In the genomic region with DNA sequence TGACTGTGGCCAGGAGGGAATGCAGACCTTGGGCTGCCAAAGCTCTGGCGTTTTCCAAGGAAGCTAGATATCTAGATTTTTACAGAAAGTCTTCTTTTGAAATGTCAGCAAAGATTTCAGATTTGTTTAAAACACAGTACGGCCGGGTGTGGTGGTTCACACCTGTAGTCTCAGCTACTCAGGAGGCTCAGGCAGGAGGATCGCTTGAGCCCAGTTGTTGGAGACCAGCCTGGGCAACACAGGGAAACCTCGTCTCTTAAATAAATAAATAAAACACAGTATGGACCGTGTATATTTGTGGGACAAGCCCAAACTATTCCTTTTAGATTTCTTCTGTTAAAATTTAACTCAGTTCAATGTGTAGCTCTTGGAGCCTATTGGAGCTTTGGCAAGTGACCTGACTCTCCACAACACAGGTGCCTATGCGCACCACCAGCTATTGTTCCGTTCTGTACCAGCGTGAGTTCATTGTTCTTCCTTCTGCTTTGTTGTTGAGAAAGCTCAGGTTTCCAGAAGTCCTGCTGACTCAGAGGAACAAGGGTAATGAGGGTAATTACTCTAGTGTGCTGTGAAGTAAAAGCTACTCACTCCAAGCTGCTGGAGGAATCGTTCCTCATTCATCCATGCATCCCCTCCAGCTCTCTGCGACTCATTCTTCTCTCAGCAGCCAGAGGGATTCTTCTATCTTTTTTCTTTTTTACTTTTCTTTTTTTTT, we compare ENCODE assay signal across 9 cellular contexts.
DNase-seq lines count a peak whose midpoint lies in the region; ATAC-seq, FAIRE-seq and TF ChIP-seq lines count a peak whose summit lies in the region.
"Had no signal": no experiment of that assay in that cellular context is flagged by ENCODE, and none has a peak within 500 bp of the region (broad histone marks: within the 10 kb centered on the region; RNA-seq: fewer than 3 reads in every experiment).

No MANE protein-coding gene starts in this region.

- no peaks in the 10 kb centered on the region for H4K20me1 ChIP-seq in astrocyte (ENCODE audit: insufficient read depth, low read length)

- no peaks in the 10 kb centered on the region for H3K79me2 ChIP-seq in astrocyte (ENCODE audit: insufficient read depth, low read length)

- H2BK120ac ChIP-seq in mesenchymal stem cell (ENCODE audit: low read depth, low read length), result no peak overlapping the region

- 49% methylated on average over 11 of the region's 11 CpGs for WGBS in mesenchymal stem cell

- H2AK5ac ChIP-seq in mesenchymal stem cell (ENCODE audit: low read length, severe bottlenecking), result no peak overlapping the region

- no peak overlapping the region for H3K18ac ChIP-seq in mesenchymal stem cell (ENCODE audit: low read depth in 1 of 2, low read length in 2 of 2)

- ATAC-seq in GM18498 (IDR thresholded peaks at IDR 0.05; ENCODE audit: unreplicated experiment), result no peak
- ATAC-seq in GM19324 (IDR thresholded peaks at IDR 0.05; ENCODE audit: low FRiP score, unreplicated experiment), result no peak
- no peak for ATAC-seq in HG03196 (IDR thresholded peaks at IDR 0.05; ENCODE audit: unreplicated experiment)

- no peak overlapping the region for H4K91ac ChIP-seq in mesenchymal stem cell (ENCODE audit: low read length)

- H3K4me1 ChIP-seq in astrocyte (ENCODE audit: insufficient read depth, low read length), result peaks cover 6% of the 10 kb centered on the region
- H3K4me1 ChIP-seq in mesenchymal stem cell (ENCODE audit: control insufficient read depth, insufficient read depth, low read depth, low read length), result peaks cover 14% of the 10 kb centered on the region

- H2BK12ac ChIP-seq in mesenchymal stem cell (ENCODE audit: low read length in 2 of 2), result no peak overlapping the region

- H3K27ac ChIP-seq in astrocyte (ENCODE audit: low read depth, low read length) (no peak overlapping the region), mesenchymal stem cell (ENCODE audit: low read length, poor library complexity, severe bottlenecking) (peak overlapping the region; percentile 10)

- no peak overlapping the region for H3K4me3 ChIP-seq in astrocyte (ENCODE audit: insufficient read depth, low read depth, low read length)
- no peak overlapping the region for H3K4me3 ChIP-seq in mesenchymal stem cell (ENCODE audit: insufficient read depth in 1 of 2, low read depth in 1 of 2, low read length in 2 of 2)

- no peak overlapping the region for H2BK15ac ChIP-seq in mesenchymal stem cell (ENCODE audit: low read depth, poor library complexity, severe bottlenecking)

- peaks cover 8% of the 10 kb centered on the region for H3K4me1 Mint-ChIP-seq in astrocyte (ENCODE audit: low read depth, unreplicated experiment)

- no peak overlapping the region for H4K8ac ChIP-seq in mesenchymal stem cell (ENCODE audit: low read length)

- no peaks in the 10 kb centered on the region for H3K36me3 Mint-ChIP-seq in astrocyte (ENCODE audit: low read depth, unreplicated experiment)

- H3K27ac Mint-ChIP-seq in astrocyte (ENCODE audit: unreplicated experiment), result no peak overlapping the region

- no peak overlapping the region for H2BK5ac ChIP-seq in mesenchymal stem cell (ENCODE audit: low read depth, low read length, poor library complexity, severe bottlenecking)

- H3K23ac ChIP-seq in mesenchymal stem cell (ENCODE audit: low read length in 2 of 2), result no peak overlapping the region

- no peak for TF ChIP-seq CTCF in astrocyte (IDR thresholded peaks at IDR 0.05; ENCODE audit: insufficient read depth, low read depth, low read length)

- H3K4me2 ChIP-seq in astrocyte (ENCODE audit: low read length) (peak overlapping the region; percentile 32), mesenchymal stem cell (ENCODE audit: low read length, poor library complexity, severe bottlenecking) (peak overlapping the region; percentile 34)

- H3K14ac ChIP-seq in mesenchymal stem cell (ENCODE audit: low read length in 2 of 2), result no peak overlapping the region

- no peaks in the 10 kb centered on the region for H3K36me3 ChIP-seq in astrocyte (ENCODE audit: insufficient read depth, low read length)
- H3K36me3 ChIP-seq in mesenchymal stem cell (ENCODE audit: control insufficient read depth in 1 of 2, insufficient read depth in 2 of 2, low read depth in 1 of 2, low read length in 2 of 2), result no peaks in the 10 kb centered on the region

- no peak overlapping the region for H3K4me3 Mint-ChIP-seq in astrocyte (ENCODE audit: unreplicated experiment)

- no peak overlapping the region for H3K9ac ChIP-seq in astrocyte (ENCODE audit: low read length)
- H3K9ac ChIP-seq in mesenchymal stem cell (ENCODE audit: low read length), result no peak overlapping the region

- H3K27me3 ChIP-seq in astrocyte (ENCODE audit: insufficient read depth, low read length), result no peaks in the 10 kb centered on the region
- peaks cover 0 to 2% of the 10 kb centered on the region in 2 experiments for H3K27me3 ChIP-seq in mesenchymal stem cell (ENCODE audit: control insufficient read depth in 1 of 2, insufficient read depth in 1 of 2, low read length in 2 of 2)

- DNase-seq in EH (ENCODE audit: low read depth), result peak; percentile 62
- DNase-seq in NCI-H2029 treated with DMSO at 0.1 percent for 48 hours (lab: John Stamatoyannopoulos, UW), result peak; percentile 82
- DNase-seq in astrocyte (ENCODE audit: low read depth), result peak; percentile 68
- DNase-seq in mesenchymal stem cell, result peak; percentile 11
- DNase-seq in HK-2 (ENCODE audit: unreplicated experiment), result no peak
- DNase-seq: glutamatergic neuron had no signal

- no peaks in the 10 kb centered on the region for H3K9me3 ChIP-seq in astrocyte (ENCODE audit: insufficient read depth, low read depth, low read length)
- H3K9me3 ChIP-seq in mesenchymal stem cell (ENCODE audit: control insufficient read depth, low read length), result no peaks in the 10 kb centered on the region

- no peak overlapping the region for H2AFZ ChIP-seq in astrocyte (ENCODE audit: low read depth, low read length)
- H2AFZ ChIP-seq in mesenchymal stem cell (ENCODE audit: low read depth, low read length), result no peak overlapping the region

- no peak overlapping the region for H3K4ac ChIP-seq in mesenchymal stem cell (ENCODE audit: low read depth in 1 of 2, low read length in 2 of 2)

- no peaks in the 10 kb centered on the region for H3K79me1 ChIP-seq in mesenchymal stem cell (replicated peaks; ENCODE audit: low read length, poor library complexity, severe bottlenecking)

- peaks cover 3% of the 10 kb centered on the region for H3K27me3 Mint-ChIP-seq in astrocyte (ENCODE audit: low read depth, unreplicated experiment)

- no peaks in the 10 kb centered on the region for H3K9me3 Mint-ChIP-seq in astrocyte (ENCODE audit: unreplicated experiment)

- no peak for FAIRE-seq in astrocyte (lab: Jason Lieb, UNC)
